Comparison of ENCODE assay signal across 17 cellular contexts in genomic region chr16:15699819-15700218, GRCh38. TPM values are rescaled to one million over a fixed set of nuclear protein-coding genes. Genes with fewer than 3 reads are reported as not detected.
A peak's percentile ranks its signal among the peaks of the same experiment; 100 is the strongest.
DNase-seq lines count a peak whose midpoint lies in the region; ATAC-seq and TF ChIP-seq lines count a peak whose summit lies in the region.
"Had no signal": no experiment of that assay in that cellular context is flagged by ENCODE, and none has a peak within 500 bp of the region (broad histone marks: within the 10 kb centered on the region; RNA-seq: fewer than 3 reads in every experiment).

No MANE protein-coding gene starts in this region.

- H3K27ac Mint-ChIP-seq in activated T-cell treated with anti-CD3 and anti-CD28 coated beads, Interleukin-2, amount 50 U/mL, for 24 hours: peak overlapping the region; percentile 14
- H3K27ac Mint-ChIP-seq in stimulated activated naive B cell treated with anti-CD40 and anti-IgM and Interleukin-4, amounts not matched to agents 10 μg/mL and 1 μg/mL and 100 μg/mL, for 72 hours: peak overlapping the region; percentile 59
- H3K27ac Mint-ChIP-seq: CD4-positive, CD25-positive, alpha-beta regulatory T cell had no signal

- H3K4me1 Mint-ChIP-seq in activated T-cell treated with anti-CD3 and anti-CD28 coated beads, Interleukin-2, amount 50 U/mL, for 24 hours (ENCODE audit: low read depth): peaks cover 20% of the 10 kb centered on the region
- H3K4me1 Mint-ChIP-seq in activated T-cell treated with anti-CD3 and anti-CD28 coated beads, Interleukin-2, amount 50 U/mL, for 4 hours (ENCODE audit: low read depth): peaks cover 6% of the 10 kb centered on the region
- peaks cover 6 to 11% of the 10 kb centered on the region in 2 donors for H3K4me1 Mint-ChIP-seq in stimulated activated naive B cell treated with anti-CD40 and anti-IgM and Interleukin-4, amounts not matched to agents 10 μg/mL and 1 μg/mL and 100 μg/mL, for 72 hours

- DNase-seq in activated T-cell treated with anti-CD3 and anti-CD28 coated beads, Interleukin-2, amount 50 U/mL, for 24 hours: no peak
- no peak for DNase-seq in activated T-cell treated with anti-CD3 and anti-CD28 coated beads, Interleukin-2, amount 50 U/mL, for 4 hours
- DNase-seq in PC-3: no peak
- no peak for DNase-seq in esophagus muscularis mucosa (ENCODE audit: extremely low spot score)
- no peak for DNase-seq in stimulated activated naive B cell treated with anti-CD40 and anti-IgM and Interleukin-4, amounts not matched to agents 10 μg/mL and 1 μg/mL and 100 μg/mL, for 72 hours
- no peak for DNase-seq in amygdala (lab: John Stamatoyannopoulos, UW)
- DNase-seq: 8988T; AML-193; Calu3; CD4-positive, CD25-positive, alpha-beta regulatory T cell; DMS79; GOT3; HCEC 1CT; IMR-90; KBM-7 had no signal

- H3K36me3 ChIP-seq in PC-3 (ENCODE audit: low read depth, low read length): peaks cover 6% of the 10 kb centered on the region; the same call in 1 of the 2 replicates
- H3K36me3 ChIP-seq in esophagus muscularis mucosa: peaks cover 25 to 87% (median 77%) of the 10 kb centered on the region in 4 donors

- H4K20me1 ChIP-seq in PC-3 (ENCODE audit: low read length): no peaks in the 10 kb centered on the region

- H3K4me3 ChIP-seq in PC-3 (ENCODE audit: low read length): no peak overlapping the region
- no peak overlapping the region for H3K4me3 ChIP-seq in esophagus muscularis mucosa
- H3K4me3 ChIP-seq: BLaER1 treated with 17β-estradiol and CSF1 and Interleukin-3, amounts not matched to agents 10 nM and 100 nM had no signal

- 94% methylated on average over 12 of the region's 12 CpGs for WGBS in esophagus muscularis mucosa

- H2AFZ ChIP-seq in PC-3 (ENCODE audit: low read length): no peak overlapping the region

- H3K27ac ChIP-seq in PC-3 (ENCODE audit: low read length) (no peak overlapping the region), esophagus muscularis mucosa (replicated peaks in 1 of 4) (peak overlapping the region in 3 of 4 donors; percentile 58 to 76 (median 75))
- H3K27ac ChIP-seq: BLaER1 treated with 17β-estradiol and CSF1 and Interleukin-3, amounts not matched to agents 10 nM and 100 nM had no signal

- H3K4me1 ChIP-seq in PC-3 (ENCODE audit: insufficient read depth, low read length): no peaks in the 10 kb centered on the region
- peaks cover 0 to 14% (median 4%) of the 10 kb centered on the region in 4 donors for H3K4me1 ChIP-seq in esophagus muscularis mucosa

- no peak for TF ChIP-seq EP300 in esophagus muscularis mucosa (IDR thresholded peaks at IDR 0.05)

- no peaks in the 10 kb centered on the region for H3K27me3 Mint-ChIP-seq in activated T-cell treated with anti-CD3 and anti-CD28 coated beads, Interleukin-2, amount 50 U/mL, for 24 hours
- no peaks in the 10 kb centered on the region for H3K27me3 Mint-ChIP-seq in activated T-cell treated with anti-CD3 and anti-CD28 coated beads, Interleukin-2, amount 50 U/mL, for 4 hours (ENCODE audit: low read depth)
- H3K27me3 Mint-ChIP-seq in stimulated activated naive B cell treated with anti-CD40 and anti-IgM and Interleukin-4, amounts not matched to agents 10 μg/mL and 1 μg/mL and 100 μg/mL, for 72 hours: no peaks in the 10 kb centered on the region
- H3K27me3 Mint-ChIP-seq: CD4-positive, CD25-positive, alpha-beta regulatory T cell had no signal

- TF ChIP-seq CTCF in PC-3 (conservative IDR thresholded peaks at IDR 0.05; ENCODE audit: low read depth, low read length): no peak
- TF ChIP-seq CTCF in esophagus muscularis mucosa (IDR thresholded peaks at IDR 0.05): no peak

- H3K4me3 Mint-ChIP-seq in activated T-cell treated with anti-CD3 and anti-CD28 coated beads, Interleukin-2, amount 50 U/mL, for 24 hours: no peak overlapping the region
- H3K4me3 Mint-ChIP-seq in activated T-cell treated with anti-CD3 and anti-CD28 coated beads, Interleukin-2, amount 50 U/mL, for 4 hours: no peak overlapping the region
- H3K4me3 Mint-ChIP-seq in stimulated activated naive B cell treated with anti-CD40 and anti-IgM and Interleukin-4, amounts not matched to agents 10 μg/mL and 1 μg/mL and 100 μg/mL, for 72 hours: no peak overlapping the region
- H3K4me3 Mint-ChIP-seq: CD4-positive, CD25-positive, alpha-beta regulatory T cell had no signal

- no peak overlapping the region for H3K9ac ChIP-seq in PC-3 (ENCODE audit: low read length)
- H3K9ac ChIP-seq: BLaER1 treated with 17β-estradiol and CSF1 and Interleukin-3, amounts not matched to agents 10 nM and 100 nM had no signal

- H3K79me2 ChIP-seq in PC-3 (ENCODE audit: low read length): no peaks in the 10 kb centered on the region

- POLR2A ChIA-PET in PC-3 (lab: Charles Lee; ENCODE audit: unreplicated experiment): no interaction called here

- H3F3A ChIP-seq in PC-3 (ENCODE audit: low read length, unreplicated experiment): no peaks in the 10 kb centered on the region

- TF ChIP-seq POLR2A in esophagus muscularis mucosa (IDR thresholded peaks at IDR 0.05; ENCODE audit: low read depth): no peak
- no peak for TF ChIP-seq POLR2A in GM18505 (IDR thresholded peaks at IDR 0.05; ENCODE audit: borderline replicate concordance, extremely low read depth, insufficient read depth, insufficient read length)

- TSS peak; percentile 10 for BruUV-seq in PC-3 (replicated peaks; lab: Mats Ljungman, UMichigan)

- H3K9me3 Mint-ChIP-seq in activated T-cell treated with anti-CD3 and anti-CD28 coated beads, Interleukin-2, amount 50 U/mL, for 24 hours: no peaks in the 10 kb centered on the region
- no peaks in the 10 kb centered on the region for H3K9me3 Mint-ChIP-seq in activated T-cell treated with anti-CD3 and anti-CD28 coated beads, Interleukin-2, amount 50 U/mL, for 4 hours
- no peaks in the 10 kb centered on the region for H3K9me3 Mint-ChIP-seq in stimulated activated naive B cell treated with anti-CD40 and anti-IgM and Interleukin-4, amounts not matched to agents 10 μg/mL and 1 μg/mL and 100 μg/mL, for 72 hours

- peaks cover 93% of the 10 kb centered on the region for H3K36me3 Mint-ChIP-seq in activated T-cell treated with anti-CD3 and anti-CD28 coated beads, Interleukin-2, amount 50 U/mL, for 24 hours (ENCODE audit: low read depth)
- H3K36me3 Mint-ChIP-seq in activated T-cell treated with anti-CD3 and anti-CD28 coated beads, Interleukin-2, amount 50 U/mL, for 4 hours (ENCODE audit: insufficient read depth): peaks cover 18% of the 10 kb centered on the region
- peaks cover 26 to 45% of the 10 kb centered on the region in 2 donors for H3K36me3 Mint-ChIP-seq in stimulated activated naive B cell treated with anti-CD40 and anti-IgM and Interleukin-4, amounts not matched to agents 10 μg/mL and 1 μg/mL and 100 μg/mL, for 72 hours

- H3K27me3 ChIP-seq in PC-3 (ENCODE audit: low read length): no peaks in the 10 kb centered on the region
- no peaks in the 10 kb centered on the region for H3K27me3 ChIP-seq in esophagus muscularis mucosa
- H3K27me3 ChIP-seq: BLaER1 treated with 17β-estradiol and CSF1 and Interleukin-3, amounts not matched to agents 10 nM and 100 nM had no signal

- no peak overlapping the region for H3K4me2 ChIP-seq in PC-3 (ENCODE audit: low read length)
- H3K4me2 ChIP-seq: BLaER1 treated with 17β-estradiol and CSF1 and Interleukin-3, amounts not matched to agents 10 nM and 100 nM had no signal

- intact Hi-C loops in PC-3 (cut with micrococcal nuclease) (no loop called here), esophagus muscularis mucosa (cut with DNase I) (loop anchor here (2.0 to 10.0 kb wide), 2 partner anchors 53 to 495 kb away; no protein-coding TSS in a partner anchor)

- H3K9me3 ChIP-seq in PC-3 (ENCODE audit: low read length): no peaks in the 10 kb centered on the region
- H3K9me3 ChIP-seq in esophagus muscularis mucosa: no peaks in the 10 kb centered on the region
- H3K9me3 ChIP-seq: BLaER1 treated with 17β-estradiol and CSF1 and Interleukin-3, amounts not matched to agents 10 nM and 100 nM had no signal

- H3K9me2 ChIP-seq in PC-3 (replicated peaks; ENCODE audit: low read length): no peaks in the 10 kb centered on the region

- ATAC-seq in activated T-cell treated with anti-CD3 and anti-CD28 coated beads, Interleukin-2, amount 50 U/mL, for 4 hours: no peak
- ATAC-seq in PC-3 (no peak), GM18505 (IDR thresholded peaks at IDR 0.05; ENCODE audit: unreplicated experiment) (no peak)
- ATAC-seq in stimulated activated naive B cell treated with anti-CD40 and anti-IgM and Interleukin-4, amounts not matched to agents 10 μg/mL and 1 μg/mL and 100 μg/mL, for 72 hours (replicated peaks): no peak

- CTCF ChIA-PET in PC-3 (lab: Charles Lee): no interaction called here

RNA-seq across cellular contexts. Expression of gene NDE1, which starts 49.8 kb away (rescaled TPM):
- total RNA-seq in activated T-cell treated with anti-CD3 and anti-CD28 coated beads, Interleukin-2, amount 50 U/mL, for 4 hours: 10 to 100 TPM; 60.4 to 69.0 (median 60.5) TPM
- 22.6 and 24.9 TPM in 2 replicates for total RNA-seq in PC-3 (2014; rRNA removed)
- 10 to 100 TPM; 46.1 to 94.9 (median 70.1) TPM for total RNA-seq in esophagus muscularis mucosa

RNA-seq across cellular contexts. Expression of gene MARF1, which starts 56.9 kb away (rescaled TPM):
- 10 to 100 TPM; 24.3 to 35.0 (median 34.1) TPM for total RNA-seq in activated T-cell treated with anti-CD3 and anti-CD28 coated beads, Interleukin-2, amount 50 U/mL, for 4 hours
- 6.7 and 9.6 TPM in 2 replicates for total RNA-seq in PC-3 (2014; rRNA removed)
- total RNA-seq in esophagus muscularis mucosa: 10 to 100 TPM; 36.6 to 57.3 (median 52.0) TPM
